ENCODE assay signal across 8 cellular contexts in genomic region chr5:139404484-139404840, GRCh38. TPM values are rescaled to one million over a fixed set of nuclear protein-coding genes. Genes with fewer than 3 reads are reported as not detected.
DNase-seq lines count a peak whose midpoint lies in the region; ATAC-seq and TF ChIP-seq lines count a peak whose summit lies in the region.

No MANE protein-coding gene starts in this region.

- peaks cover 4% of the 10 kb centered on the region for H3K36me3 Mint-ChIP-seq in nephron progenitor cell (ENCODE audit: low read depth)

- no peaks in the 10 kb centered on the region for H3K9me2 ChIP-seq in Karpas-422 (replicated peaks; ENCODE audit: insufficient read depth, low read length)

- peak overlapping the region; percentile 62 to 85 (median 82) for H3K27ac ChIP-seq in BLaER1 treated with 17β-estradiol and CSF1 and Interleukin-3, amounts not matched to agents 10 nM and 100 nM
- peak overlapping the region; percentile 77 for H3K27ac ChIP-seq in Karpas-422 (ENCODE audit: low read length)
- peak overlapping the region; percentile 58 to 98 for H3K27ac ChIP-seq in coronary artery

- no peaks in the 10 kb centered on the region for H4K20me1 ChIP-seq in BLaER1 treated with 17β-estradiol and CSF1 and Interleukin-3, amounts not matched to agents 10 nM and 100 nM
- H4K20me1 ChIP-seq in Karpas-422 (ENCODE audit: insufficient read depth, low read depth, low read length), result no peaks in the 10 kb centered on the region

- peaks cover 25% of the 10 kb centered on the region for H3K4me1 Mint-ChIP-seq in nephron progenitor cell

- H3K4me3 Mint-ChIP-seq in nephron progenitor cell, result peak overlapping the region; percentile 93

- DNase-seq in Karpas-422, result no peak
- DNase-seq in coronary artery (ENCODE audit: low spot score), result no peak
- DNase-seq in nephron progenitor cell, result no peak

- H3K4me1 ChIP-seq in BLaER1 treated with 17β-estradiol and CSF1 and Interleukin-3, amounts not matched to agents 10 nM and 100 nM, result peaks cover 22 to 75% (median 44%) of the 10 kb centered on the region in 10 experiments
- peaks cover 46% of the 10 kb centered on the region for H3K4me1 ChIP-seq in Karpas-422 (ENCODE audit: low read length)

- H3K4me3 ChIP-seq in BLaER1 treated with 17β-estradiol and CSF1 and Interleukin-3, amounts not matched to agents 10 nM and 100 nM, result peak overlapping the region; percentile 51 to 72 (median 61); a peak in 19 of 20 replicates
- H3K4me3 ChIP-seq in Karpas-422 (ENCODE audit: low read length) (peak overlapping the region; percentile 70), coronary artery (peak overlapping the region; percentile 77)

- H3K36me3 ChIP-seq in BLaER1 treated with 17β-estradiol and CSF1 and Interleukin-3, amounts not matched to agents 10 nM and 100 nM, result 0 out of 22 replicates have a peak, but pooled peaks cover 0 to 3% (median 0%) of the 10 kb centered on the region in 11 experiments
- no peaks in the 10 kb centered on the region for H3K36me3 ChIP-seq in Karpas-422 (ENCODE audit: insufficient read depth, low read length)

- H3K79me2 ChIP-seq in Karpas-422 (ENCODE audit: low read length), result no peaks in the 10 kb centered on the region

- peak overlapping the region; percentile 99 for H3K27ac Mint-ChIP-seq in nephron progenitor cell

- peak overlapping the region; percentile 74 for H2AFZ ChIP-seq in Karpas-422 (ENCODE audit: low read length)

- TF ChIP-seq CTCF in coronary artery (IDR thresholded peaks at IDR 0.05) (no peak), nephron progenitor cell (IDR thresholded peaks at IDR 0.05) (no peak)

- no peaks in the 10 kb centered on the region for H3K27me3 ChIP-seq in BLaER1 treated with 17β-estradiol and CSF1 and Interleukin-3, amounts not matched to agents 10 nM and 100 nM
- H3K27me3 ChIP-seq in Karpas-422 (ENCODE audit: low read length), result no peaks in the 10 kb centered on the region

- H3K9me3 ChIP-seq in BLaER1 treated with 17β-estradiol and CSF1 and Interleukin-3, amounts not matched to agents 10 nM and 100 nM (replicated peaks in 1 of 11), result no peaks in the 10 kb centered on the region
- no peaks in the 10 kb centered on the region for H3K9me3 ChIP-seq in Karpas-422 (ENCODE audit: low read length)

- no peaks in the 10 kb centered on the region for H3K9me3 Mint-ChIP-seq in nephron progenitor cell

- peak overlapping the region; percentile 74 to 96 (median 90) for H3K4me2 ChIP-seq in BLaER1 treated with 17β-estradiol and CSF1 and Interleukin-3, amounts not matched to agents 10 nM and 100 nM
- peak overlapping the region; percentile 92 for H3K4me2 ChIP-seq in Karpas-422 (ENCODE audit: low read depth, low read length, poor library complexity, severe bottlenecking)

- ATAC-seq in HG03432 (IDR thresholded peaks at IDR 0.05; ENCODE audit: unreplicated experiment), result no peak
- no peak for ATAC-seq in HG03196 (IDR thresholded peaks at IDR 0.05; ENCODE audit: unreplicated experiment)
- no peak for ATAC-seq in GM18520 (IDR thresholded peaks at IDR 0.05; ENCODE audit: unreplicated experiment)
- ATAC-seq in GM21576 (IDR thresholded peaks at IDR 0.05; ENCODE audit: unreplicated experiment), result no peak

- H3K9ac ChIP-seq in BLaER1 treated with 17β-estradiol and CSF1 and Interleukin-3, amounts not matched to agents 10 nM and 100 nM, result peak overlapping the region; percentile 67 to 81 (median 76)
- peak overlapping the region; percentile 71 for H3K9ac ChIP-seq in Karpas-422 (ENCODE audit: low read length)

- peaks cover 6% of the 10 kb centered on the region for H3K27me3 Mint-ChIP-seq in nephron progenitor cell (ENCODE audit: low read depth, poor library complexity)

RNA-seq across cellular contexts. Expression of gene SPATA24, which starts 0.6 kb away (rescaled TPM):
- 4.6 and 7.7 TPM in 2 replicates for total RNA-seq in Karpas-422 (2014; rRNA removed; shearing (Covaris generic); ENCODE audit: low replicate concordance)

RNA-seq across cellular contexts. Expression of gene PROB1, which starts 9.6 kb away (rescaled TPM):
- 0.78 and 2.3 TPM in 2 replicates for total RNA-seq in Karpas-422 (2014; rRNA removed; shearing (Covaris generic); ENCODE audit: low replicate concordance)

RNA-seq across cellular contexts. Expression of gene MZB1, which starts 14.7 kb away (rescaled TPM):
- total RNA-seq in Karpas-422 (2014; rRNA removed; shearing (Covaris generic); ENCODE audit: low replicate concordance), result 28.8 and 31.0 TPM in 2 replicates

RNA-seq across cellular contexts. Expression of gene SLC23A1, which starts 21.4 kb away (rescaled TPM):
- not detected in 2 replicates for total RNA-seq in Karpas-422 (2014; rRNA removed; shearing (Covaris generic); ENCODE audit: low replicate concordance)

RNA-seq across cellular contexts. Expression of gene DNAJC18, which starts 34.9 kb away (rescaled TPM):
- total RNA-seq in Karpas-422 (2014; rRNA removed; shearing (Covaris generic); ENCODE audit: low replicate concordance), result 6.0 and 9.0 TPM in 2 replicates
